In genomic region chr7:42678315-42678714, GRCh38 we compare ENCODE assay signal across 16 cellular contexts.
DNase-seq lines count a peak whose midpoint lies in the region; ATAC-seq and TF ChIP-seq lines count a peak whose summit lies in the region.
"Had no signal": no experiment of that assay in that cellular context is flagged by ENCODE, and none has a peak within 500 bp of the region (broad histone marks: within the 10 kb centered on the region; RNA-seq: fewer than 3 reads in every experiment).

No MANE protein-coding gene starts in this region.

- H3K4me1 Mint-ChIP-seq in chondrocyte (ENCODE audit: low read depth), result peaks cover 26% of the 10 kb centered on the region

- no peak for TF ChIP-seq CTCF in chondrocyte (IDR thresholded peaks at IDR 0.05)
- TF ChIP-seq CTCF in smooth muscle cell (IDR thresholded peaks at IDR 0.05; ENCODE audit: borderline replicate concordance, insufficient read depth, poor library complexity, severe bottlenecking), result no peak
- TF ChIP-seq CTCF in right lobe of liver (IDR thresholded peaks at IDR 0.05), result no peak

- H3K4me2 ChIP-seq in GM23248 (ENCODE audit: unreplicated experiment), result peak overlapping the region; percentile 23
- peak overlapping the region; percentile 33 for H3K4me2 ChIP-seq in smooth muscle cell

- H3K27me3 Mint-ChIP-seq in chondrocyte (ENCODE audit: low read depth), result no peaks in the 10 kb centered on the region
- H3K27me3 Mint-ChIP-seq: dendritic cell treated with granulocyte-macrophage colony-stimulating factor and Interleukin-4, amounts not matched to agents 40 ng/mL and 50 ng/mL, for 4 days had no signal

- peaks cover 20% of the 10 kb centered on the region for H3K4me1 ChIP-seq in GM23248 (ENCODE audit: insufficient read depth)
- no peaks in the 10 kb centered on the region for H3K4me1 ChIP-seq in smooth muscle cell (ENCODE audit: low read depth)
- H3K4me1 ChIP-seq in right lobe of liver, result no peaks in the 10 kb centered on the region
- H3K4me1 ChIP-seq: parathyroid adenoma had no signal

- 6 to 11% methylated on average over 1 of the region's 1 CpG for WGBS in GM23248 (ENCODE audit: low coverage in 1 of 2, low lambda C conversion rate in 2 of 2, missing lambda C conversion rate in 2 of 2), 2 experiments
- 38% methylated on average over 1 of the region's 1 CpG for WGBS in smooth muscle cell (ENCODE audit: low lambda C conversion rate)
- 67% methylated on average over 1 of the region's 1 CpG for WGBS in right lobe of liver (ENCODE audit: insufficient coverage, low coverage, low lambda C conversion rate, missing lambda C conversion rate)

- no peaks in the 10 kb centered on the region for H3K27me3 ChIP-seq in GM23248 (replicated peaks; ENCODE audit: insufficient read depth)
- no peaks in the 10 kb centered on the region for H3K27me3 ChIP-seq in smooth muscle cell (ENCODE audit: low read depth)
- no peaks in the 10 kb centered on the region for H3K27me3 ChIP-seq in right lobe of liver
- H3K27me3 ChIP-seq in H7 (ENCODE audit: control insufficient read depth, insufficient read depth, low read length), result no peaks in the 10 kb centered on the region

- H3F3A ChIP-seq in GM23248 (ENCODE audit: insufficient read depth), result peaks cover 26% of the 10 kb centered on the region
- peaks cover 8% of the 10 kb centered on the region for H3F3A ChIP-seq in smooth muscle cell (ENCODE audit: low read depth)

- H3K27ac Mint-ChIP-seq in chondrocyte (ENCODE audit: unreplicated experiment), result peak overlapping the region; percentile 67
- H3K27ac Mint-ChIP-seq: dendritic cell treated with granulocyte-macrophage colony-stimulating factor and Interleukin-4, amounts not matched to agents 40 ng/mL and 50 ng/mL, for 4 days; HFFc6 had no signal

- H3K9me3 Mint-ChIP-seq in chondrocyte (ENCODE audit: low read depth), result peaks cover 7% of the 10 kb centered on the region
- H3K9me3 Mint-ChIP-seq: dendritic cell treated with granulocyte-macrophage colony-stimulating factor and Interleukin-4, amounts not matched to agents 40 ng/mL and 50 ng/mL, for 4 days had no signal

- H3K79me2 ChIP-seq in GM23248 (ENCODE audit: insufficient read depth) (no peaks in the 10 kb centered on the region), smooth muscle cell (ENCODE audit: low read depth) (no peaks in the 10 kb centered on the region)
- H3K79me2 ChIP-seq: parathyroid adenoma had no signal

- H3K9ac ChIP-seq in GM23248, result no peak overlapping the region
- H3K9ac ChIP-seq in smooth muscle cell (ENCODE audit: low read depth), result no peak overlapping the region
- H3K9ac ChIP-seq: parathyroid adenoma had no signal

- H4K20me1 ChIP-seq in GM23248 (ENCODE audit: insufficient read depth) (no peaks in the 10 kb centered on the region), smooth muscle cell (ENCODE audit: low read depth) (no peaks in the 10 kb centered on the region)

- intact Hi-C loops in left ventricle myocardium superior (cut with micrococcal nuclease), result no loop called here
- intact Hi-C loops in right lobe of liver (cut with DNase I), result no loop called here

- ATAC-seq in left ventricle myocardium superior (peak; percentile 70), right lobe of liver (no peak)

- H3K9me3 ChIP-seq in GM23248 (ENCODE audit: low read depth), result no peaks in the 10 kb centered on the region
- no peaks in the 10 kb centered on the region for H3K9me3 ChIP-seq in smooth muscle cell (replicated peaks; ENCODE audit: low read depth)
- H3K9me3 ChIP-seq in right lobe of liver, result no peaks in the 10 kb centered on the region

- H2AFZ ChIP-seq in GM23248, result no peak overlapping the region
- H2AFZ ChIP-seq in smooth muscle cell (ENCODE audit: low read depth), result peak overlapping the region; percentile 4
- H2AFZ ChIP-seq: parathyroid adenoma had no signal

- H3K4me3 ChIP-seq in GM23248 (no peak overlapping the region), smooth muscle cell (no peak overlapping the region), right lobe of liver (no peak overlapping the region), H7 (ENCODE audit: insufficient read depth, low read depth, low read length) (no peak overlapping the region)

- H3K36me3 Mint-ChIP-seq in chondrocyte (ENCODE audit: low read depth), result no peaks in the 10 kb centered on the region

- TF ChIP-seq POLR2A in right lobe of liver (IDR thresholded peaks at IDR 0.05), result no peak

- DNase-seq in GM23248 (peak; percentile 54), chondrocyte (ENCODE audit: low spot score) (no peak), left ventricle myocardium superior (no peak), smooth muscle cell (lab: John Stamatoyannopoulos, UW; ENCODE audit: unreplicated experiment) (no peak), right lobe of liver (no peak), T-helper 2 cell (no peak), EL (no peak), H7 (no peak)
- DNase-seq: activated CD4-positive, alpha-beta T cell treated with anti-CD3 and anti-CD28 coated beads for 1 hour; activated gamma-delta T cell treated with Interleukin-2 at 50 U/mL for 16 hours; erythroblast; NCI-H2227 treated with DMSO at 0.1 percent for 48 hours; SIG-M5 had no signal

- H3K36me3 ChIP-seq in GM23248 (ENCODE audit: low read depth), result no peaks in the 10 kb centered on the region
- no peaks in the 10 kb centered on the region for H3K36me3 ChIP-seq in smooth muscle cell (ENCODE audit: low read depth)
- H3K36me3 ChIP-seq in right lobe of liver, result no peaks in the 10 kb centered on the region
- no peaks in the 10 kb centered on the region for H3K36me3 ChIP-seq in H7 (replicated peaks; ENCODE audit: control insufficient read depth, insufficient read depth, low read length)

- in situ Hi-C loops in GM23248 (cut with MboI), result no loop called here

- H3K4me3 Mint-ChIP-seq in chondrocyte (ENCODE audit: unreplicated experiment), result no peak overlapping the region
- H3K4me3 Mint-ChIP-seq: dendritic cell treated with granulocyte-macrophage colony-stimulating factor and Interleukin-4, amounts not matched to agents 40 ng/mL and 50 ng/mL, for 4 days; HFFc6 had no signal

- H3K27ac ChIP-seq in GM23248 (peak overlapping the region; percentile 51), smooth muscle cell (ENCODE audit: low read depth) (peak overlapping the region; percentile 80), right lobe of liver (no peak overlapping the region)
- H3K27ac ChIP-seq: parathyroid adenoma had no signal

- no peaks in the 10 kb centered on the region for H3K9me2 ChIP-seq in GM23248 (ENCODE audit: insufficient read depth)

Comparison
In these comparisons a context has a peak if more than half of its experiments do, and no peak if none do; other contexts are left out.
1. H3K27ac ChIP-seq: peak in GM23248 (single experiment) and smooth muscle cell (single experiment); none in right lobe of liver (0 of 3).